In genomic region chr4:113209153-113209552, GRCh38 we compare ENCODE assay signal across 16 cellular contexts.
"Had no signal": no experiment of that assay in that cellular context is flagged by ENCODE, and none has a peak within 500 bp of the region (broad histone marks: within the 10 kb centered on the region; RNA-seq: fewer than 3 reads in every experiment).

No MANE protein-coding gene starts in this region.

- H3K27ac ChIP-seq: body of pancreas, coronary artery, gastrocnemius medialis, neutrophil, right atrium auricular region, skin epidermis, thyroid gland, uterus had no signal

- H3K27me3 ChIP-seq: body of pancreas, gastrocnemius medialis, neutrophil, right atrium auricular region, thyroid gland, uterus had no signal

- H3K36me3 ChIP-seq: gastrocnemius medialis, neutrophil, right atrium auricular region, thyroid gland, uterus had no signal

- H3K4me3 ChIP-seq: body of pancreas, coronary artery, gastrocnemius medialis, right atrium auricular region, skin epidermis, thyroid gland, uterus had no signal

- H3K9me3 ChIP-seq: body of pancreas, gastrocnemius medialis, neutrophil, right atrium auricular region, thyroid gland, uterus had no signal

- H3K4me1 ChIP-seq: body of pancreas, gastrocnemius medialis, thyroid gland, uterus had no signal

- DNase-seq: activated B cell treated with CpG ODN at 0.5 μM for 24 hours; activated CD4-positive, alpha-beta T cell treated with anti-CD3 and anti-CD28 coated beads, Interleukin-2, amount 10 ng/mL, durations not matched to agents 7 days and 5 days; activated CD8-positive, alpha-beta memory T cell treated with anti-CD3 and anti-CD28 coated beads for 24 hours; amniotic stem cell; body of pancreas; central memory CD4-positive, alpha-beta T cell; effector CD8-positive, alpha-beta T cell; gastrocnemius medialis; posterior cingulate gyrus; thyroid gland; uterus had no signal

- ATAC-seq: activated naive CD4-positive, alpha-beta T cell treated with anti-CD3 and anti-CD28 coated beads, Interleukin-2, amount 50 U/mL, for 72 hours; body of pancreas; gastrocnemius medialis had no signal
